ENCODE assay signal across 22 cellular contexts in genomic region chr5:38997579-38997978, GRCh38.
DNase-seq lines count a peak whose midpoint lies in the region; ATAC-seq and TF ChIP-seq lines count a peak whose summit lies in the region.
"Had no signal": no experiment of that assay in that cellular context is flagged by ENCODE, and none has a peak within 500 bp of the region (broad histone marks: within the 10 kb centered on the region; RNA-seq: fewer than 3 reads in every experiment).

No MANE protein-coding gene starts in this region.

- no peak overlapping the region for H3K27ac ChIP-seq in H9 (ENCODE audit: insufficient read length, low read depth, low read length)
- H3K27ac ChIP-seq in mesodermal cell (ENCODE audit: low read depth, low read length, severe bottlenecking) = peak overlapping the region; percentile 7
- peak overlapping the region; percentile 37 to 63 (median 51) for H3K27ac ChIP-seq in gastrocnemius medialis
- H3K27ac ChIP-seq: pancreas had no signal

- H3K4me3 Mint-ChIP-seq in H9 = no peak overlapping the region
- H3K4me3 Mint-ChIP-seq: activated CD4-positive, alpha-beta T cell treated with anti-CD3 and anti-CD28 coated beads for 36 hours; activated naive CD8-positive, alpha-beta T cell treated with anti-CD3 and anti-CD28 coated beads, Interleukin-2, amount 10 ng/mL, durations not matched to agents 7 days and 5 days; activated T-cell treated with anti-CD3 and anti-CD28 coated beads, Interleukin-2, amount 50 U/mL, for 72 hours; brain; dendritic cell treated with granulocyte-macrophage colony-stimulating factor and Interleukin-4, amounts not matched to agents 40 ng/mL and 50 ng/mL, for 4 days; stimulated activated naive CD8-positive, alpha-beta T cell treated with anti-CD3 and anti-CD28 coated beads, Interleukin-15, Interleukin-2, amounts not matched to agents 100 ng/mL and 50 ng/mL, for 24 hours had no signal

- no peak overlapping the region for H2BK5ac ChIP-seq in H9 (ENCODE audit: insufficient read length, low read length)

- H3K56ac ChIP-seq in H9 (ENCODE audit: insufficient read length, low read depth, low read length) = no peak overlapping the region

- H3K9me3 ChIP-seq in H9 (ENCODE audit: control insufficient read depth, low read depth, low read length) (no peaks in the 10 kb centered on the region), mesodermal cell (ENCODE audit: control insufficient read depth, low read length) (no peaks in the 10 kb centered on the region), gastrocnemius medialis (no peaks in the 10 kb centered on the region)
- H3K9me3 ChIP-seq: pancreas had no signal

- H3K36me3 ChIP-seq in mesodermal cell (ENCODE audit: control insufficient read depth, insufficient read depth, low read length) = peaks cover 7% of the 10 kb centered on the region
- H3K36me3 ChIP-seq in gastrocnemius medialis = peaks cover 0 to 4% of the 10 kb centered on the region in 2 donors
- H3K36me3 ChIP-seq: pancreas had no signal

- H3K18ac ChIP-seq in H9 (ENCODE audit: insufficient read length, low read depth, low read length) = no peak overlapping the region

- no peaks in the 10 kb centered on the region for H3K27me3 ChIP-seq in H9 (ENCODE audit: insufficient read depth, low read length)
- no peaks in the 10 kb centered on the region for H3K27me3 ChIP-seq in gastrocnemius medialis
- H3K27me3 ChIP-seq: pancreas, tibial nerve had no signal

- DNase-seq in H9 = no peak
- peak; percentile 19 for DNase-seq in SK-N-DZ (ENCODE audit: low spot score)
- DNase-seq in gastrocnemius medialis = no peak
- DNase-seq in activated effector memory CD4-positive, alpha-beta T cell treated with anti-CD3 and anti-CD28 coated beads, Interleukin-2, amount 50 U/mL, for 16 hours = no peak
- DNase-seq in cortex of kidney (lab: John Stamatoyannopoulos, UW) = no peak
- DNase-seq: activated CD4-positive, alpha-beta T cell treated with anti-CD3 and anti-CD28 coated beads for 36 hours; activated naive CD8-positive, alpha-beta T cell treated with anti-CD3 and anti-CD28 coated beads, Interleukin-2, amount 10 ng/mL, durations not matched to agents 7 days and 5 days; activated T-cell treated with anti-CD3 and anti-CD28 coated beads, Interleukin-2, amount 50 U/mL, for 72 hours; DND-41; NCI-H146; NCI-H2171 treated with DMSO at 0.1 percent for 48 hours; NCI-H69; pancreas; small intestine; SW 1271 had no signal

- no peak overlapping the region for H2BK12ac ChIP-seq in H9 (ENCODE audit: insufficient read length, low read depth, low read length)

- no peaks in the 10 kb centered on the region for H3K27me3 Mint-ChIP-seq in H9 (ENCODE audit: low read depth)
- H3K27me3 Mint-ChIP-seq: activated CD4-positive, alpha-beta T cell treated with anti-CD3 and anti-CD28 coated beads for 36 hours; activated naive CD8-positive, alpha-beta T cell treated with anti-CD3 and anti-CD28 coated beads, Interleukin-2, amount 10 ng/mL, durations not matched to agents 7 days and 5 days; brain; dendritic cell treated with granulocyte-macrophage colony-stimulating factor and Interleukin-4, amounts not matched to agents 40 ng/mL and 50 ng/mL, for 4 days; stimulated activated naive CD8-positive, alpha-beta T cell treated with anti-CD3 and anti-CD28 coated beads, Interleukin-15, Interleukin-2, amounts not matched to agents 100 ng/mL and 50 ng/mL, for 24 hours had no signal

- no peak overlapping the region for H4K91ac ChIP-seq in H9 (ENCODE audit: insufficient read length, low read depth, low read length)

- H3K23me2 ChIP-seq in H9 (ENCODE audit: insufficient read length, low read depth, low read length, poor library complexity, severe bottlenecking) = no peaks in the 10 kb centered on the region

- H3K4me1 Mint-ChIP-seq in H9 = peaks cover 5 to 7% of the 10 kb centered on the region in 2 experiments; a peak in 3 of 4 replicates

- H3K79me2 ChIP-seq in H9 (ENCODE audit: insufficient read depth, low read length) = no peaks in the 10 kb centered on the region

- no peak overlapping the region for H2BK120ac ChIP-seq in H9 (ENCODE audit: low read depth, low read length, poor library complexity, severe bottlenecking)

- no peaks in the 10 kb centered on the region for H4K20me1 ChIP-seq in H9 (ENCODE audit: control insufficient read depth, insufficient read depth, insufficient read length)

- no CpG with 5 or more reads among the region's 2 CpGs for WGBS in H9 (ENCODE audit: extremely low coverage, insufficient read length, low lambda C conversion rate)
- 88% methylated on average over 1 of the region's 2 CpGs; no CpG with 5 or more reads in 1 of the 2 experiments for WGBS in mesodermal cell (ENCODE audit: insufficient coverage in 2 of 2), 2 experiments

- H3K23ac ChIP-seq in H9 (ENCODE audit: insufficient read length, low read depth, low read length) = no peak overlapping the region

- no peaks in the 10 kb centered on the region for H3K4me1 ChIP-seq in H9 (ENCODE audit: insufficient read depth, low read length)
- H3K4me1 ChIP-seq in mesodermal cell (ENCODE audit: control insufficient read depth, insufficient read depth, low read length, poor library complexity, severe bottlenecking) = no peaks in the 10 kb centered on the region
- H3K4me1 ChIP-seq in gastrocnemius medialis = peaks cover 7 to 20% of the 10 kb centered on the region in 2 donors
- H3K4me1 ChIP-seq: pancreas had no signal

- TF ChIP-seq CTCF in H9 (conservative IDR thresholded peaks at IDR 0.05) (no peak), gastrocnemius medialis (IDR thresholded peaks at IDR 0.05 in 4 of 5, conservative IDR thresholded peaks at IDR 0.05 in 1 of 5) (no peak)

- peaks cover 11 to 24% (median 15%) of the 10 kb centered on the region in 3 experiments for H3K36me3 Mint-ChIP-seq in H9 (ENCODE audit: insufficient read depth in 1 of 3, low read depth in 3 of 3)

- H4K8ac ChIP-seq in H9 (replicated peaks; ENCODE audit: insufficient read length, low read depth, low read length) = no peak overlapping the region

- H3K4me2 ChIP-seq in H9 (ENCODE audit: insufficient read depth, insufficient read length, low read length) = no peak overlapping the region

- H3K27ac Mint-ChIP-seq in H9 = peak overlapping the region in 2 of 3 experiments; percentile 16 to 90; a peak in 4 of 7 replicates
- H3K27ac Mint-ChIP-seq: activated CD4-positive, alpha-beta T cell treated with anti-CD3 and anti-CD28 coated beads for 36 hours; activated naive CD8-positive, alpha-beta T cell treated with anti-CD3 and anti-CD28 coated beads, Interleukin-2, amount 10 ng/mL, durations not matched to agents 7 days and 5 days; dendritic cell treated with granulocyte-macrophage colony-stimulating factor and Interleukin-4, amounts not matched to agents 40 ng/mL and 50 ng/mL, for 4 days; stimulated activated naive CD8-positive, alpha-beta T cell treated with anti-CD3 and anti-CD28 coated beads, Interleukin-15, Interleukin-2, amounts not matched to agents 100 ng/mL and 50 ng/mL, for 24 hours had no signal

- H3K4me3 ChIP-seq in mesodermal cell (ENCODE audit: extremely low read depth, insufficient read depth, low read length, poor library complexity, severe bottlenecking) (no peak overlapping the region), gastrocnemius medialis (no peak overlapping the region)
- H3K4me3 ChIP-seq: pancreas, tibial nerve had no signal

- H2BK15ac ChIP-seq in H9 (ENCODE audit: low read depth, low read length) = no peak overlapping the region

- H3K79me1 ChIP-seq in H9 (ENCODE audit: insufficient read depth, low read depth, low read length, poor library complexity, severe bottlenecking) = no peaks in the 10 kb centered on the region

- H3K9ac ChIP-seq in H9 (ENCODE audit: extremely low read depth, insufficient read length, low read length) = no peak overlapping the region

- intact Hi-C loops in gastrocnemius medialis (cut with DNase I; ENCODE audit: low total_unique reads) = loop anchor here (5.0 kb wide), 1 partner anchor 285 kb away; no protein-coding TSS in a partner anchor

- no peak overlapping the region for H2AK5ac ChIP-seq in H9 (ENCODE audit: insufficient read length, low read length)

- H3K9me3 Mint-ChIP-seq in H9 = peaks cover 8 to 14% of the 10 kb centered on the region in 2 experiments
- H3K9me3 Mint-ChIP-seq: dendritic cell treated with granulocyte-macrophage colony-stimulating factor and Interleukin-4, amounts not matched to agents 40 ng/mL and 50 ng/mL, for 4 days had no signal

- no peak overlapping the region for H3T11ph ChIP-seq in H9 (ENCODE audit: low read length)

- no peak overlapping the region for H2BK20ac ChIP-seq in H9 (ENCODE audit: low read depth, low read length, poor library complexity, severe bottlenecking)

- ATAC-seq in gastrocnemius medialis (peak in 1 of 2 donors; percentile 49), GM18517 (IDR thresholded peaks at IDR 0.05; ENCODE audit: unreplicated experiment) (no peak)
- ATAC-seq: activated CD4-positive, alpha-beta T cell treated with anti-CD3 and anti-CD28 coated beads for 36 hours; activated T-cell treated with anti-CD3 and anti-CD28 coated beads, Interleukin-2, amount 50 U/mL, for 72 hours; HepG2; pancreas had no signal

- H3K14ac ChIP-seq in H9 (ENCODE audit: insufficient read depth, low read length) = no peak overlapping the region

- H2AFZ ChIP-seq in H9 (ENCODE audit: low read length) = no peak overlapping the region

- in situ Hi-C loops in gastrocnemius medialis (cut with MboI; ENCODE audit: low sequenced_read_pairs in 4 of 4) = loop anchor here in 1 of 4 donors (10.0 kb wide), 1 partner anchor 87 kb away; no protein-coding TSS in a partner anchor

- H4K5ac ChIP-seq in H9 (ENCODE audit: insufficient read length, low read depth, low read length) = no peak overlapping the region

- TF ChIP-seq POLR2A in gastrocnemius medialis (IDR thresholded peaks at IDR 0.05) = no peak

- no peak overlapping the region for H3K4ac ChIP-seq in H9 (ENCODE audit: low read depth, low read length)
